Comparison of ENCODE assay signal across 2 cellular contexts in the genomic region with DNA sequence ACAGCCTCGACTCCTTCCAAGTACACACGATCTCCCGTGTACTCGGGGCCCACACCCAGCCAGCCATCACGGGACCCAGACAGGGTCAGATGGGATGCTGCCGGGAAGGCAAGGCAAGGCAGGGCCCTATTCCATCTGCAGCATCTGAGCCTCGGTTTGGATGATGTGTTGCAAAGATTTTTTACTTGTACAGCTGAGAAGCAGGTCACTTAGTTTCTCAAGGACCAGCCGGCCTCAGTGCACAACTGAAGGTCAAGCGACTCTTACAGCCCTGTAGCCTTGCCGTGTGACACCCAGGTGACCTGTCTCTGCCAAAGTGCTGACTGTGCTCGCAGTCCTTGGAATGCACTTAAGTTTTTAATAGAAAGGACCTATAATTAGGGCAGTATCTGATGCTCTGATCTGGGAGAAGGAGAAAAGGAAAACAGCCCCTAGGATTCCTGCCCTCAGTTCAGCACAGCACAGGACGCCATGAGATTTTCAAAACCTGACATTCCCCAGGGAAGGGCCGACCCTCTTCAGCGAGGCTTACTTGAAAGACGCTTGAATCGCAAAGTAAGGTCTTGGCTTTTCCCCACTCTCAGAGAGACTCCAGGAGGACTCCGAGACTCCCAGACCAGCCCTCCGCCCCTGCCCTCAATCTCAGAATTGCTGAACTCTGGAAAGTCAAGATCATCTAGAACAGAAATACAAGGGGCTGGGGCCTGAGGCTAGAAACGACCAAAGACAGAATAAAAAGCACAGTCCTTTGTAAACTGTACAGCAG.
TF ChIP-seq lines count a peak whose summit lies in the region.

No MANE protein-coding gene starts in this region.

TF ChIP-seq in A549, 52 proteins besides CTCF, POLR2A, EP300 and RAD21:
- TF ChIP-seq ZC3H11A (IDR thresholded peaks at IDR 0.05), result no peak
- TF ChIP-seq SMC3 (IDR thresholded peaks at IDR 0.05), result no peak
- TF ChIP-seq E2F6 (IDR thresholded peaks at IDR 0.05; ENCODE audit: borderline replicate concordance, low read depth), result no peak
- TF ChIP-seq RNF2 (IDR thresholded peaks at IDR 0.05; ENCODE audit: borderline replicate concordance, low read depth), result no peak
- no peak for TF ChIP-seq ZFP36 (IDR thresholded peaks at IDR 0.05; ENCODE audit: borderline replicate concordance, partially characterized antibody)
- TF ChIP-seq BCL3 (IDR thresholded peaks at IDR 0.05), result no peak
- TF ChIP-seq FOXS1 (CRISPR knock-in tag; IDR thresholded peaks at IDR 0.05), result no peak
- no peak for TF ChIP-seq MAFK (IDR thresholded peaks at IDR 0.05; ENCODE audit: partially characterized antibody)
- TF ChIP-seq NFE2L2 (conservative IDR thresholded peaks at IDR 0.05; ENCODE audit: low read length), result no peak
- no peak for TF ChIP-seq BHLHE40 (IDR thresholded peaks at IDR 0.05; ENCODE audit: low read depth, low read length)
- TF ChIP-seq ZSCAN20 (CRISPR knock-in tag; IDR thresholded peaks at IDR 0.05), result no peak
- TF ChIP-seq NR3C1 (IDR thresholded peaks at IDR 0.05), result no peak
- no peak for TF ChIP-seq CBX2 (IDR thresholded peaks at IDR 0.05; ENCODE audit: borderline replicate concordance, low read depth)
- no peak for TF ChIP-seq TFCP2L1 (CRISPR knock-in tag; IDR thresholded peaks at IDR 0.05)
- TF ChIP-seq HOXB5 (CRISPR knock-in tag; IDR thresholded peaks at IDR 0.05), result no peak
- TF ChIP-seq POLR2AphosphoS2 (conservative IDR thresholded peaks at IDR 0.05; ENCODE audit: low read length), result no peak

TF ChIP-seq in IMR-90, 13 proteins besides CTCF, POLR2A, EP300 and RAD21:
- TF ChIP-seq MAFK (IDR thresholded peaks at IDR 0.05; ENCODE audit: low read depth, low read length) (no peak), USF2 (IDR thresholded peaks at IDR 0.05; ENCODE audit: low read depth, low read length) (no peak), CHD1 (IDR thresholded peaks at IDR 0.05; ENCODE audit: low read depth, low read length) (no peak), BHLHE40 (IDR thresholded peaks at IDR 0.05; ENCODE audit: low read depth, low read length) (no peak), CEBPB (IDR thresholded peaks at IDR 0.05; ENCODE audit: low read depth, low read length) (no peak), RCOR1 (IDR thresholded peaks at IDR 0.05; ENCODE audit: insufficient replicate concordance, low read length) (no peak), RFX5 (IDR thresholded peaks at IDR 0.05; ENCODE audit: low read depth, low read length) (no peak), MXI1 (IDR thresholded peaks at IDR 0.05; ENCODE audit: borderline replicate concordance, low read depth, low read length) (no peak), FOS (IDR thresholded peaks at IDR 0.05; ENCODE audit: low read depth, low read length) (no peak), MAZ (IDR thresholded peaks at IDR 0.05; ENCODE audit: borderline replicate concordance, low read depth, low read length) (no peak), SMC3 (IDR thresholded peaks at IDR 0.05; ENCODE audit: low read depth, low read length) (no peak), NFE2L2 (IDR thresholded peaks at IDR 0.05; ENCODE audit: low read depth, low read length) (no peak)
- TF ChIP-seq, protein P1, sequence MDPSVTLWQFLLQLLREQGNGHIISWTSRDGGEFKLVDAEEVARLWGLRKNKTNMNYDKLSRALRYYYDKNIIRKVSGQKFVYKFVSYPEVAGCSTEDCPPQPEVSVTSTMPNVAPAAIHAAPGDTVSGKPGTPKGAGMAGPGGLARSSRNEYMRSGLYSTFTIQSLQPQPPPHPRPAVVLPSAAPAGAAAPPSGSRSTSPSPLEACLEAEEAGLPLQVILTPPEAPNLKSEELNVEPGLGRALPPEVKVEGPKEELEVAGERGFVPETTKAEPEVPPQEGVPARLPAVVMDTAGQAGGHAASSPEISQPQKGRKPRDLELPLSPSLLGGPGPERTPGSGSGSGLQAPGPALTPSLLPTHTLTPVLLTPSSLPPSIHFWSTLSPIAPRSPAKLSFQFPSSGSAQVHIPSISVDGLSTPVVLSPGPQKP (IDR thresholded peaks at IDR 0.05; ENCODE audit: borderline replicate concordance, low read depth, low read length), result no peak
TF ChIP-seq in IMR-90: peak in this region for 0.
